11 cellular contexts compared by ENCODE assay signal in the genomic region with DNA sequence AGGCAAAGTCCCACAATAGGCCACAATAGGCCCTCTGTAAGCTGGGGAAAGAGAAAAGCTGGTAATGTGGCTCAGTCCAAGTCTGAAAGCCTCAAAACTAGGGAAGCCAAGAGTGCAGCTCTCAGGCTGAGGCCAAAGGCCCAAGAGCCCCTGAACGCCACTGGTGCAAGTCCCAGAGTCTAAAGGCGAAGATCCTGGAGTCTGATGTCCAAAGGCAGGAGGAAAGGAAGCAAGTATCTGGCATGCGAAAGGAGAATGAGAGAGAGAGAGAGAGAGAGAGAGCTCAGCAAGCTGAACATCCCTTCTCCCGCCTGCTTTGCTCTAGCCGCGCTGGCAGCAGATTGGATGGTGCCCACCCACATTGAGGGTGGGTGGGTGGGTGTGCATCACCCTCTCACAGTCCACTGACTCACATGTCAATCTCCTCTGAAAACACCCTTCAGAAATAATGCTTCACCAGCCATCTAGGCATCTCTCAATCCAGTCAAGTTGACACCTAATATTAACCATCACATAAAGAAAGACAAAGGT. TPM values are rescaled to one million over a fixed set of nuclear protein-coding genes. Genes with fewer than 3 reads are reported as not detected.
DNase-seq lines count a peak whose midpoint lies in the region; ATAC-seq and TF ChIP-seq lines count a peak whose summit lies in the region.
"Had no signal": no experiment of that assay in that cellular context is flagged by ENCODE, and none has a peak within 500 bp of the region (broad histone marks: within the 10 kb centered on the region; RNA-seq: fewer than 3 reads in every experiment).

No MANE protein-coding gene starts in this region.

- H3K4me3 ChIP-seq in DND-41 (ENCODE audit: low read depth in 1 of 2, low read length in 2 of 2) (no peak overlapping the region), OCI-LY1 (ENCODE audit: low read depth, low read length, poor library complexity, severe bottlenecking) (no peak overlapping the region), gastroesophageal sphincter (no peak overlapping the region)

- H3K4me1 ChIP-seq in DND-41 (ENCODE audit: insufficient read depth, low read length) (peaks cover 10% of the 10 kb centered on the region), OCI-LY1 (ENCODE audit: insufficient read depth, low read length, severe bottlenecking) (peaks cover 22% of the 10 kb centered on the region), gastroesophageal sphincter (peaks cover 0 to 9% (median 0%) of the 10 kb centered on the region in 3 donors)

- 90 to 94% methylated on average over 3 to 6 of the region's 6 CpGs for WGBS in gastroesophageal sphincter (ENCODE audit: low coverage in 1 of 2), 2 donors

- no peaks in the 10 kb centered on the region for H3F3A ChIP-seq in OCI-LY1 (ENCODE audit: insufficient read depth, low read length)

- no peak overlapping the region for H3K27ac Mint-ChIP-seq in endothelial cell (ENCODE audit: unreplicated experiment)
- H3K27ac Mint-ChIP-seq: activated B cell treated with CpG ODN at 0.5 μM for 24 hours; activated T-helper 17 cell treated with anti-CD3 and anti-CD28 coated beads, Interleukin-2, amount 50 U/mL, for 72 hours had no signal

- H3K27me3 ChIP-seq in DND-41 (ENCODE audit: insufficient read depth, low read length, poor library complexity) (no peaks in the 10 kb centered on the region), OCI-LY1 (ENCODE audit: insufficient read depth, low read length) (no peaks in the 10 kb centered on the region), gastroesophageal sphincter (no peaks in the 10 kb centered on the region)

- peak overlapping the region; percentile 57 for H2AFZ ChIP-seq in DND-41 (ENCODE audit: low read depth, low read length)
- H2AFZ ChIP-seq in OCI-LY1 (ENCODE audit: low read length): no peak overlapping the region

- TF ChIP-seq POLR2A in gastroesophageal sphincter (IDR thresholded peaks at IDR 0.05): no peak
- no peak for TF ChIP-seq POLR2A in erythroblast (IDR thresholded peaks at IDR 0.05; ENCODE audit: low read length)

- H3K27me3 Mint-ChIP-seq in endothelial cell (ENCODE audit: unreplicated experiment): no peaks in the 10 kb centered on the region
- H3K27me3 Mint-ChIP-seq: activated B cell treated with CpG ODN at 0.5 μM for 24 hours; activated T-helper 17 cell treated with anti-CD3 and anti-CD28 coated beads, Interleukin-2, amount 50 U/mL, for 72 hours had no signal

- H3K9me3 ChIP-seq in DND-41 (ENCODE audit: insufficient read depth, low read length, severe bottlenecking) (no peaks in the 10 kb centered on the region), OCI-LY1 (ENCODE audit: low read length) (no peaks in the 10 kb centered on the region), gastroesophageal sphincter (no peaks in the 10 kb centered on the region)

- H4K20me1 ChIP-seq in DND-41 (ENCODE audit: insufficient read depth, low read length) (no peaks in the 10 kb centered on the region), OCI-LY1 (ENCODE audit: insufficient read depth, low read length) (no peaks in the 10 kb centered on the region)

- no peaks in the 10 kb centered on the region for H3K36me3 Mint-ChIP-seq in endothelial cell (ENCODE audit: low read depth, unreplicated experiment)
- H3K36me3 Mint-ChIP-seq: CD4-positive, CD25-positive, alpha-beta regulatory T cell had no signal

- no peak for DNase-seq in DND-41
- DNase-seq in retina: peak; percentile 24
- DNase-seq in endothelial cell (ENCODE audit: low spot score): no peak
- no peak for DNase-seq in activated CD4-positive, alpha-beta T cell treated with anti-CD3 and anti-CD28 coated beads for 4 hours
- no peak for DNase-seq in erythroblast (lab: John Stamatoyannopoulos, UW)
- no peak for DNase-seq in UCSD-AML1 (lab: John Stamatoyannopoulos, UW; ENCODE audit: unreplicated experiment)
- DNase-seq: activated B cell treated with CpG ODN at 0.5 μM for 24 hours had no signal

- H3K4me3 Mint-ChIP-seq in endothelial cell (ENCODE audit: unreplicated experiment): no peak overlapping the region
- H3K4me3 Mint-ChIP-seq: activated B cell treated with CpG ODN at 0.5 μM for 24 hours; activated T-helper 17 cell treated with anti-CD3 and anti-CD28 coated beads, Interleukin-2, amount 50 U/mL, for 72 hours; CD4-positive, CD25-positive, alpha-beta regulatory T cell had no signal

- H3K79me2 ChIP-seq in DND-41 (ENCODE audit: insufficient read depth, low read length) (no peaks in the 10 kb centered on the region), OCI-LY1 (ENCODE audit: insufficient read depth, low read length) (no peaks in the 10 kb centered on the region)

- no peaks in the 10 kb centered on the region for H3K9me2 ChIP-seq in OCI-LY1 (ENCODE audit: low read depth, low read length)

- no peaks in the 10 kb centered on the region for H3K9me3 Mint-ChIP-seq in endothelial cell (ENCODE audit: unreplicated experiment)
- H3K9me3 Mint-ChIP-seq: activated B cell treated with CpG ODN at 0.5 μM for 24 hours; activated T-helper 17 cell treated with anti-CD3 and anti-CD28 coated beads, Interleukin-2, amount 50 U/mL, for 72 hours; CD4-positive, CD25-positive, alpha-beta regulatory T cell had no signal

- H3K36me3 ChIP-seq in DND-41 (ENCODE audit: insufficient read depth, low read length): no peaks in the 10 kb centered on the region
- no peaks in the 10 kb centered on the region for H3K36me3 ChIP-seq in OCI-LY1 (ENCODE audit: insufficient read depth, low read length)
- H3K36me3 ChIP-seq in gastroesophageal sphincter: no peaks in the 10 kb centered on the region

- no peak for TF ChIP-seq EP300 in gastroesophageal sphincter (IDR thresholded peaks at IDR 0.05)

- ATAC-seq in DND-41 (ENCODE audit: insufficient read depth, low read depth) (peak; percentile 51), gastroesophageal sphincter (peak; percentile 34)
- ATAC-seq: activated T-helper 17 cell treated with anti-CD3 and anti-CD28 coated beads, Interleukin-2, amount 50 U/mL, for 72 hours had no signal

- H3K9ac ChIP-seq in DND-41 (ENCODE audit: low read depth, low read length) (no peak overlapping the region), OCI-LY1 (ENCODE audit: low read length) (no peak overlapping the region)

- H3K4me2 ChIP-seq in DND-41 (ENCODE audit: insufficient read depth, low read length) (no peak overlapping the region), OCI-LY1 (ENCODE audit: low read length) (no peak overlapping the region)

- H3K4me1 Mint-ChIP-seq in endothelial cell (ENCODE audit: unreplicated experiment): peaks cover 3% of the 10 kb centered on the region
- H3K4me1 Mint-ChIP-seq: activated B cell treated with CpG ODN at 0.5 μM for 24 hours; activated T-helper 17 cell treated with anti-CD3 and anti-CD28 coated beads, Interleukin-2, amount 50 U/mL, for 72 hours had no signal

- H3K27ac ChIP-seq in DND-41 (ENCODE audit: low read length) (no peak overlapping the region), OCI-LY1 (ENCODE audit: low read depth, low read length, poor library complexity, severe bottlenecking) (peak overlapping the region; percentile 7), gastroesophageal sphincter (peak overlapping the region in 3 of 4 donors; percentile 62 to 64 (median 63))

- TF ChIP-seq CTCF in DND-41 (IDR thresholded peaks at IDR 0.05; ENCODE audit: borderline replicate concordance, extremely low read depth, low read length, poor library complexity, severe bottlenecking) (no peak), OCI-LY1 (IDR thresholded peaks at IDR 0.05; ENCODE audit: low read length) (no peak), gastroesophageal sphincter (IDR thresholded peaks at IDR 0.05) (no peak), endothelial cell (IDR thresholded peaks at IDR 0.05; ENCODE audit: unreplicated experiment) (no peak)

RNA-seq across cellular contexts. Expression of gene ELF2, which starts 30.9 kb away (rescaled TPM):
- total RNA-seq in gastroesophageal sphincter (10 to 100 TPM; 51.2 to 73.0 (median 60.0) TPM), endothelial cell (ENCODE audit: unreplicated experiment) (48.0 TPM)
